29 cellular contexts compared by ENCODE assay signal in the genomic region with DNA sequence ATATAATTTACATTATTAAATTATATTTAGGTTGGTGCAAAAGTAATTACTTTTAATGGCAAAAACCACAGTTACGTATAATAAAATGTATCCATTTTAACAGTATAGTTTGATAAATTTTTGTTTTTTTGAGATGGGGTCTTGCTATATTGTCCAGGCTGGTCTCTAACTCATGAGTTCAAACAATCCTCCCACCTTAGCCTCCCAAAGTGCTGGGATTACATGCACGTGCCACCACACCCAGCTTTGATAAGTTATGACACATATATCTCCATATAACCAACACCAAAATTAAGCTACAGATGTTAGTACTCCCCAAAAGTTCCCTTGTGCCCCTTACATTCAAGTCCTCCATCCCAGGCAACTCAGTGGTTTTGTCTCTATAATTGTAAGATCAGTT.
"Had no signal": no experiment of that assay in that cellular context is flagged by ENCODE, and none has a peak within 500 bp of the region (broad histone marks: within the 10 kb centered on the region; RNA-seq: fewer than 3 reads in every experiment).

No MANE protein-coding gene starts in this region.

- H3K4me2 ChIP-seq: hepatocyte had no signal

- H3K27ac ChIP-seq: colonic mucosa, coronary artery, dorsolateral prefrontal cortex, epithelial cell of prostate, esophagus muscularis mucosa, esophagus squamous epithelium, foreskin keratinocyte, gastrocnemius medialis, gastroesophageal sphincter, heart left ventricle, heart right ventricle, hepatocyte had no signal

- H3K36me3 ChIP-seq: colonic mucosa, esophagus muscularis mucosa, gastrocnemius medialis, gastroesophageal sphincter, heart right ventricle had no signal

- H3K79me2 ChIP-seq: hepatocyte had no signal

- H3K27me3 ChIP-seq: colonic mucosa, dorsolateral prefrontal cortex, esophagus muscularis mucosa, esophagus squamous epithelium, foreskin keratinocyte, gastrocnemius medialis, gastroesophageal sphincter, heart left ventricle, heart right ventricle, hepatocyte had no signal

- ATAC-seq: effector memory CD8-positive, alpha-beta T cell; esophagus mucosa; foreskin keratinocyte; gastrocnemius medialis; gastroesophageal sphincter; heart left ventricle; heart right ventricle had no signal

- H3K4me1 ChIP-seq: colonic mucosa, esophagus muscularis mucosa, esophagus squamous epithelium, foreskin keratinocyte, gastrocnemius medialis, gastroesophageal sphincter, heart left ventricle, heart right ventricle had no signal

- H3K4me3 ChIP-seq: colonic mucosa, coronary artery, dorsolateral prefrontal cortex, esophagus muscularis mucosa, esophagus squamous epithelium, gastrocnemius medialis, gastroesophageal sphincter, heart left ventricle, heart right ventricle, hepatocyte had no signal

- DNase-seq: colonic mucosa; cortex of kidney; dermis blood vessel endothelial cell; dorsolateral prefrontal cortex; effector CD4-positive, alpha-beta T cell; effector CD8-positive, alpha-beta T cell; effector memory CD4-positive, alpha-beta T cell; effector memory CD8-positive, alpha-beta T cell; endodermal cell; erythroblast; esophagus squamous epithelium; foreskin fibroblast; foreskin keratinocyte; foreskin melanocyte; gastrocnemius medialis; glutamatergic neuron; head of caudate nucleus; heart left ventricle; heart right ventricle had no signal

- FAIRE-seq: colon, endometrium, endothelial cell of umbilical vein, frontal cortex had no signal

- H3K9me3 ChIP-seq: colonic mucosa, esophagus squamous epithelium, gastrocnemius medialis had no signal

- H2AFZ ChIP-seq: hepatocyte had no signal
